In genomic region chr9:23723672-23724071, GRCh38 we compare ENCODE assay signal across 28 cellular contexts.
"Had no signal": no experiment of that assay in that cellular context is flagged by ENCODE, and none has a peak within 500 bp of the region (broad histone marks: within the 10 kb centered on the region; RNA-seq: fewer than 3 reads in every experiment).

No MANE protein-coding gene starts in this region.

- H3K4me3 Mint-ChIP-seq: dendritic cell treated with granulocyte-macrophage colony-stimulating factor and Interleukin-4, amounts not matched to agents 40 ng/mL and 50 ng/mL, for 4 days; effector memory CD8-positive, alpha-beta T cell; endodermal cell had no signal

- FAIRE-seq: colon, endometrium, endothelial cell of umbilical vein, frontal cortex had no signal

- H3K4me3 ChIP-seq: colonic mucosa, coronary artery, dorsolateral prefrontal cortex, esophagus muscularis mucosa, esophagus squamous epithelium, gastrocnemius medialis, gastroesophageal sphincter, heart left ventricle, heart right ventricle had no signal

- H3K27me3 ChIP-seq: colonic mucosa, dorsolateral prefrontal cortex, esophagus muscularis mucosa, esophagus squamous epithelium, foreskin keratinocyte, gastrocnemius medialis, gastroesophageal sphincter, heart left ventricle, heart right ventricle had no signal

- H3K27ac Mint-ChIP-seq: dendritic cell treated with granulocyte-macrophage colony-stimulating factor and Interleukin-4, amounts not matched to agents 40 ng/mL and 50 ng/mL, for 4 days; effector memory CD8-positive, alpha-beta T cell; endodermal cell had no signal

- H3K9me3 ChIP-seq: colonic mucosa, esophagus muscularis mucosa, esophagus squamous epithelium, gastrocnemius medialis, gastroesophageal sphincter, heart left ventricle had no signal

- ATAC-seq: effector memory CD8-positive, alpha-beta T cell; esophagus mucosa; foreskin keratinocyte; gastrocnemius medialis; gastroesophageal sphincter; heart left ventricle; heart right ventricle had no signal

- DNase-seq: colonic mucosa; cortex of kidney; dermis blood vessel endothelial cell; dorsolateral prefrontal cortex; effector CD4-positive, alpha-beta T cell; effector CD8-positive, alpha-beta T cell; effector memory CD4-positive, alpha-beta T cell; effector memory CD8-positive, alpha-beta T cell; endodermal cell; erythroblast; esophagus squamous epithelium; foreskin fibroblast; foreskin keratinocyte; foreskin melanocyte; gastrocnemius medialis; head of caudate nucleus; heart left ventricle; heart right ventricle had no signal

- H3K27ac ChIP-seq: colonic mucosa, coronary artery, dorsolateral prefrontal cortex, epithelial cell of prostate, esophagus muscularis mucosa, esophagus squamous epithelium, foreskin keratinocyte, gastrocnemius medialis, gastroesophageal sphincter, heart left ventricle, heart right ventricle had no signal

- H3K9me3 Mint-ChIP-seq: dendritic cell treated with granulocyte-macrophage colony-stimulating factor and Interleukin-4, amounts not matched to agents 40 ng/mL and 50 ng/mL, for 4 days; endodermal cell had no signal

- H3K36me3 ChIP-seq: colonic mucosa, esophagus muscularis mucosa, esophagus squamous epithelium, gastrocnemius medialis, gastroesophageal sphincter, heart left ventricle, heart right ventricle had no signal

- H3K27me3 Mint-ChIP-seq: dendritic cell treated with granulocyte-macrophage colony-stimulating factor and Interleukin-4, amounts not matched to agents 40 ng/mL and 50 ng/mL, for 4 days; effector memory CD8-positive, alpha-beta T cell had no signal

- H3K4me1 ChIP-seq: colonic mucosa, esophagus muscularis mucosa, esophagus squamous epithelium, foreskin keratinocyte, gastrocnemius medialis, gastroesophageal sphincter, heart left ventricle, heart right ventricle had no signal
